In the genomic region with DNA sequence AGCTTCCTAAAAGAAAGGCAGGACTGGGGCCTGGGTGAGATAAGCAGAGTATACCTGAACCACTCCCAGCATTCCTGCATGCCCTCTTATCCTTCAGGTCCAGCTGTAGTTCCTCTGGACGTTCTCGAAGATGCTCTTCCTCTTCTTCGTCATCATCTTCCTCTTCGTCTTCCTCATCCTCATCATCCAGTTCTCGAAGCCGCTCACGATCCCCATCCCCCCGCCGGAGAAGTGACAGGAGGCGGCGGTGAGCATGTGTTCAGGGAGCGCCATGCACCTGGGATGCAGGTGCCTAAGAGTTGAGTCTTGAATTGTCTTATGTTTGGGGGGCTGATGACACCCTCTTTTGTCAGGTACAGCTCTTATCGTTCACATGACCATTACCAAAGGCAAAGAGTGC, we compare ENCODE assay signal across 29 cellular contexts. TPM values are rescaled to one million over a fixed set of nuclear protein-coding genes. Genes with fewer than 3 reads are reported as not detected.
A peak's percentile ranks its signal among the peaks of the same experiment; 100 is the strongest.
DNase-seq lines count a peak whose midpoint lies in the region; ATAC-seq, FAIRE-seq and TF ChIP-seq lines count a peak whose summit lies in the region.
"Had no signal": no experiment of that assay in that cellular context is flagged by ENCODE, and none has a peak within 500 bp of the region (broad histone marks: within the 10 kb centered on the region; RNA-seq: fewer than 3 reads in every experiment).

No MANE protein-coding gene starts in this region.

- CTCF ChIA-PET in CD4-positive, alpha-beta T cell (lab: Charles Lee): interaction anchor here (1.4 to 2.6 kb wide), 2 partner anchors 16 to 21 kb away, joined by 3 to 6 read pairs; a partner anchor contains a TSS
- CTCF ChIA-PET in RWPE1 (lab: Yijun Ruan, JAX) (interaction anchor here (0.6 kb wide), 1 partner anchor 324 kb away, joined by 3 read pairs; no protein-coding TSS in a partner anchor), HepG2 (lab: Yijun Ruan, JAX; ENCODE audit: low intra/inter-chr PET ratio, low total read pairs) (no interaction called here)

- peak overlapping the region; percentile 56 for H3K27ac Mint-ChIP-seq in activated CD4-positive, alpha-beta T cell treated with anti-CD3 and anti-CD28 coated beads, Interleukin-2, amount 10 ng/mL, durations not matched to agents 24 days and 14 days
- peak overlapping the region; percentile 8 for H3K27ac Mint-ChIP-seq in CD4-positive, alpha-beta T cell
- H3K27ac Mint-ChIP-seq in naive B cell: peak overlapping the region in 4 of 6 donors; percentile 80 to 97 (median 93)
- H3K27ac Mint-ChIP-seq: stimulated activated memory B cell treated with anti-CD40 and anti-IgM and Interleukin-4, amounts not matched to agents 10 μg/mL and 1 μg/mL and 100 μg/mL, for 72 hours had no signal

- no peak for FAIRE-seq in HepG2 (lab: Jason Lieb, UNC)
- FAIRE-seq: A204.1, urothelium cell line had no signal

- ATAC-seq in CD4-positive, alpha-beta T cell (ENCODE audit: poor library complexity): no peak
- ATAC-seq in naive B cell (ENCODE audit: low read depth in 2 of 2) (no peak), HepG2 (no peak)
- ATAC-seq: activated T-cell treated with anti-CD3 and anti-CD28 coated beads, Interleukin-2, amount 50 U/mL, for 4 hours; stimulated activated memory B cell treated with anti-CD40 and anti-IgM and Interleukin-4, amounts not matched to agents 10 μg/mL and 1 μg/mL and 100 μg/mL, for 72 hours had no signal

- POLR2A ChIA-PET in CD4-positive, alpha-beta T cell (lab: Charles Lee): interaction anchor here (0.6 kb wide), 1 partner anchor 239 kb away, joined by 4 read pairs; no protein-coding TSS in a partner anchor
- POLR2A ChIA-PET in RWPE1 (lab: Yijun Ruan, JAX; ENCODE audit: low non-redundant PET): no interaction called here
- POLR2A ChIA-PET in HepG2 (lab: Yijun Ruan, JAX): no interaction called here

- DNase-seq in activated CD4-positive, alpha-beta T cell treated with anti-CD3 and anti-CD28 coated beads, Interleukin-2, amount 10 ng/mL, durations not matched to agents 24 days and 14 days: no peak
- no peak for DNase-seq in activated CD4-positive, alpha-beta T cell treated with anti-CD3 and anti-CD28 coated beads for 48 hours
- DNase-seq in CD4-positive, alpha-beta T cell: no peak
- no peak for DNase-seq in RWPE1 (ENCODE audit: low spot score)
- DNase-seq in naive B cell: no peak
- DNase-seq in cerebellar nuclear complex (lab: John Stamatoyannopoulos, UW): no peak
- no peak for DNase-seq in GF-D8 (lab: John Stamatoyannopoulos, UW)
- DNase-seq in HepG2 (ENCODE audit: low spot score): no peak
- DNase-seq: activated T-cell treated with anti-CD3 and anti-CD28 coated beads, Interleukin-2, amount 50 U/mL, for 4 hours; anterior cingulate cortex; CD8-positive, alpha-beta memory T cell; foreskin melanocyte; GOT3; Kasumi-1; NCI-H1694 treated with DMSO at 0.1 percent for 48 hours; NCI-H524 treated with DMSO at 0.1 percent for 48 hours; NK-92 treated with Interleukin-12 subunit alpha and Interleukin-12 subunit beta, amount 100 ng/mL, for 24 hours; SHP77; sigmoid colon; stimulated activated CD4-positive, alpha-beta T cell treated with anti-CD3 and anti-CD28 coated beads, Interleukin-4, amount 100 ng/mL, for 24 hours; testis had no signal

- in situ Hi-C loops in HepG2 (cut with HindIII; ENCODE audit: extremely low pct_ligation_motif_present, low pct_unique_long_range_greater_than_20kb): no loop called here

- H3K9me3 ChIP-seq in CD4-positive, alpha-beta T cell (ENCODE audit: control insufficient read depth, low read length): no peaks in the 10 kb centered on the region
- no peaks in the 10 kb centered on the region for H3K9me3 ChIP-seq in HepG2 (ENCODE audit: low read length)
- H3K9me3 ChIP-seq: esophagus muscularis mucosa, prostate gland, sigmoid colon, testis had no signal

- no peaks in the 10 kb centered on the region for H3K27me3 ChIP-seq in CD4-positive, alpha-beta T cell (ENCODE audit: control insufficient read depth, insufficient read depth, low read length)
- no peaks in the 10 kb centered on the region; a peak in 1 of 5 replicates for H3K27me3 ChIP-seq in HepG2 (ENCODE audit: control insufficient read depth in 1 of 2, insufficient read depth in 2 of 2, low read length in 2 of 2)
- H3K27me3 ChIP-seq: cardiac muscle cell, esophagus muscularis mucosa, sigmoid colon, testis had no signal

- WGBS in HepG2 (ENCODE audit: low lambda C conversion rate): 98% methylated on average over 13 of the region's 13 CpGs

- TF ChIP-seq RAD21 in HepG2 (CRISPR knock-in tag; IDR thresholded peaks at IDR 0.05): no peak

- H4K20me1 ChIP-seq in HepG2 (ENCODE audit: insufficient read depth, low read length): peaks cover 2% of the 10 kb centered on the region

- H3K4me1 Mint-ChIP-seq in activated CD4-positive, alpha-beta T cell treated with anti-CD3 and anti-CD28 coated beads, Interleukin-2, amount 10 ng/mL, durations not matched to agents 24 days and 14 days: peaks cover 31% of the 10 kb centered on the region
- H3K4me1 Mint-ChIP-seq in CD4-positive, alpha-beta T cell (ENCODE audit: low read depth): peaks cover 21% of the 10 kb centered on the region
- H3K4me1 Mint-ChIP-seq in naive B cell: peaks cover 27 to 33% (median 28%) of the 10 kb centered on the region in 3 donors

- no peak overlapping the region for H3K4me3 ChIP-seq in HepG2 (replicated peaks in 1 of 3; ENCODE audit: insufficient read depth in 1 of 3, low read depth in 2 of 3, low read length in 3 of 3)
- H3K4me3 ChIP-seq: cardiac muscle cell, esophagus muscularis mucosa, lung, prostate gland, sigmoid colon, testis had no signal

- H3K4me3 Mint-ChIP-seq in activated CD4-positive, alpha-beta T cell treated with anti-CD3 and anti-CD28 coated beads, Interleukin-2, amount 10 ng/mL, durations not matched to agents 24 days and 14 days: no peak overlapping the region
- H3K4me3 Mint-ChIP-seq in CD4-positive, alpha-beta T cell: no peak overlapping the region
- H3K4me3 Mint-ChIP-seq in naive B cell: peak overlapping the region in 1 of 8 donors; percentile 30
- H3K4me3 Mint-ChIP-seq: activated T-cell treated with anti-CD3 and anti-CD28 coated beads, Interleukin-2, amount 50 U/mL, for 4 hours; CD8-positive, alpha-beta memory T cell; stimulated activated memory B cell treated with anti-CD40 and anti-IgM and Interleukin-4, amounts not matched to agents 10 μg/mL and 1 μg/mL and 100 μg/mL, for 72 hours had no signal

- peaks cover 80% of the 10 kb centered on the region for H3K36me3 Mint-ChIP-seq in activated CD4-positive, alpha-beta T cell treated with anti-CD3 and anti-CD28 coated beads, Interleukin-2, amount 10 ng/mL, durations not matched to agents 24 days and 14 days (ENCODE audit: low read depth)
- peaks cover 82% of the 10 kb centered on the region for H3K36me3 Mint-ChIP-seq in CD4-positive, alpha-beta T cell (ENCODE audit: low read depth)
- peaks cover 9 to 20% of the 10 kb centered on the region in 2 donors for H3K36me3 Mint-ChIP-seq in naive B cell

- H3K36me3 ChIP-seq in HepG2 (replicated peaks in 1 of 2; ENCODE audit: control insufficient read depth in 1 of 2, insufficient read depth in 2 of 2, low read length in 2 of 2): peaks cover 25 to 62% of the 10 kb centered on the region in 2 experiments

- intact Hi-C loops in activated CD4-positive, alpha-beta T cell treated with anti-CD3 and anti-CD28 coated beads, Interleukin-2, amount 10 ng/mL, durations not matched to agents 24 days and 14 days (cut with micrococcal nuclease): no loop called here
- intact Hi-C loops in CD4-positive, alpha-beta T cell (cut with DNase I, micrococcal nuclease): no loop called here
- intact Hi-C loops in HepG2 (cut with micrococcal nuclease; ENCODE audit: unreplicated experiment): no loop called here

- peaks cover 16% of the 10 kb centered on the region for H3K4me1 ChIP-seq in HepG2 (ENCODE audit: insufficient read depth, low read length)

- TF ChIP-seq POLR2A in HepG2 (IDR thresholded peaks at IDR 0.05; ENCODE audit: insufficient read depth in 1 of 2, low read depth in 2 of 2, low read length in 2 of 2): no peak

- no peak overlapping the region for H3K27ac ChIP-seq in CD4-positive, alpha-beta T cell (ENCODE audit: low read depth, low read length)
- H3K27ac ChIP-seq in RWPE1: peak overlapping the region; percentile 50
- no peak overlapping the region for H3K27ac ChIP-seq in HepG2 (ENCODE audit: extremely low read length, insufficient read depth, low read length)
- H3K27ac ChIP-seq: cardiac muscle cell, esophagus muscularis mucosa, HL-60, prostate gland, sigmoid colon, testis had no signal

- H3K27me3 Mint-ChIP-seq in activated CD4-positive, alpha-beta T cell treated with anti-CD3 and anti-CD28 coated beads, Interleukin-2, amount 10 ng/mL, durations not matched to agents 24 days and 14 days: peaks cover 2% of the 10 kb centered on the region
- H3K27me3 Mint-ChIP-seq in CD4-positive, alpha-beta T cell: no peaks in the 10 kb centered on the region
- H3K27me3 Mint-ChIP-seq in naive B cell: no peaks in the 10 kb centered on the region
- H3K27me3 Mint-ChIP-seq: CD8-positive, alpha-beta memory T cell; stimulated activated memory B cell treated with anti-CD40 and anti-IgM and Interleukin-4, amounts not matched to agents 10 μg/mL and 1 μg/mL and 100 μg/mL, for 72 hours had no signal

- H3K9ac ChIP-seq in HepG2 (ENCODE audit: insufficient read depth, low read depth, low read length): no peak overlapping the region

- TF ChIP-seq EP300 in HepG2 (IDR thresholded peaks at IDR 0.05; ENCODE audit: low read depth in 2 of 2, low read length in 2 of 2) (no peak), HepG2 (CRISPR knock-in tag; IDR thresholded peaks at IDR 0.05; ENCODE audit: borderline replicate concordance) (no peak)

- TF ChIP-seq CTCF in CD4-positive, alpha-beta T cell (IDR thresholded peaks at IDR 0.05): no peak
- TF ChIP-seq CTCF in RWPE1 (conservative IDR thresholded peaks at IDR 0.05; ENCODE audit: low read depth) (no peak), HepG2 (CRISPR knock-in tag; IDR thresholded peaks at IDR 0.05) (no peak)

- no peak overlapping the region for H3K4me2 ChIP-seq in HepG2 (ENCODE audit: low read depth, low read length)

- no TSS peak for BruUV-seq in HepG2 (replicated peaks; lab: Mats Ljungman, UMichigan)

- no peak overlapping the region for H2AFZ ChIP-seq in HepG2 (ENCODE audit: low read length)

- H3K79me2 ChIP-seq in HepG2 (ENCODE audit: insufficient read depth, low read length): peaks cover 13% of the 10 kb centered on the region

- no peaks in the 10 kb centered on the region for H3K9me3 Mint-ChIP-seq in activated CD4-positive, alpha-beta T cell treated with anti-CD3 and anti-CD28 coated beads, Interleukin-2, amount 10 ng/mL, durations not matched to agents 24 days and 14 days
- H3K9me3 Mint-ChIP-seq in CD4-positive, alpha-beta T cell: no peaks in the 10 kb centered on the region
- no peaks in the 10 kb centered on the region for H3K9me3 Mint-ChIP-seq in naive B cell
- H3K9me3 Mint-ChIP-seq: activated T-cell treated with anti-CD3 and anti-CD28 coated beads, Interleukin-2, amount 50 U/mL, for 4 hours; CD8-positive, alpha-beta memory T cell; stimulated activated memory B cell treated with anti-CD40 and anti-IgM and Interleukin-4, amounts not matched to agents 10 μg/mL and 1 μg/mL and 100 μg/mL, for 72 hours had no signal

RNA-seq across cellular contexts. Expression of a gene that starts 3.9 kb away (rescaled TPM):
- 268 and 281 TPM in 2 replicates for total RNA-seq in activated CD4-positive, alpha-beta T cell treated with anti-CD3 and anti-CD28 coated beads, Interleukin-2, amount 10 ng/mL, durations not matched to agents 24 days and 14 days
- total RNA-seq in CD4-positive, alpha-beta T cell: 10 to 100 TPM; 34.2 to 36.1 TPM
- polyA plus RNA-seq in naive B cell (ENCODE audit: low read depth in 6 of 6): 10 to 100 TPM in 5 of 6 donors, 1 to 10 TPM in 1; 8.6 to 59.3 (median 47.1) TPM
- total RNA-seq in HepG2 (2016; rRNA removed; fragmentation: Illumina TruSeq; extraction: Trizol): 81.0 and 102 TPM in 2 replicates
- total RNA-seq in HepG2 (2016; cell fraction: cytosol; rRNA removed; fragmentation: Illumina TruSeq; extraction: Trizol; ENCODE audit: low read depth): 17.2 and 19.9 TPM in 2 replicates
- 80.9 and 91.8 TPM in 2 replicates for total RNA-seq in HepG2 (2016; cell fraction: insoluble cytoplasmic fraction; rRNA removed; fragmentation: Illumina TruSeq; extraction: Trizol)
- 26.9 and 30.0 TPM in 2 replicates for total RNA-seq in HepG2 (2016; cell fraction: membrane; rRNA removed; fragmentation: Illumina TruSeq; extraction: Trizol)
- total RNA-seq in HepG2 (2016; cell fraction: nucleus; rRNA removed; fragmentation: Illumina TruSeq; extraction: Trizol): 53.2 and 53.8 TPM in 2 replicates
- polyA plus RNA-seq in HepG2 (2011; rRNA removed): 47.9 and 50.6 TPM in 2 replicates
- 40.3 and 62.0 TPM in 2 replicates for polyA plus RNA-seq in HepG2 (2011; cell fraction: cytosol; rRNA removed)
- polyA plus RNA-seq in HepG2 (2011; cell fraction: nucleus; rRNA removed): 33.5 and 37.8 TPM in 2 replicates
- 54.4 and 57.6 TPM in 2 replicates for polyA plus RNA-seq in HepG2 (2012)
- polyA plus RNA-seq in HepG2 (2016; cell fraction: cytosol; fragmentation: Illumina TruSeq; extraction: Trizol; ENCODE audit: low read depth): 9.9 and 10.0 TPM in 2 replicates
- polyA plus RNA-seq in HepG2 (2016; cell fraction: insoluble cytoplasmic fraction; fragmentation: Illumina TruSeq; extraction: Trizol; ENCODE audit: low read depth): 121 and 139 TPM in 2 replicates
- polyA plus RNA-seq in HepG2 (2016; cell fraction: membrane; fragmentation: Illumina TruSeq; extraction: Trizol; ENCODE audit: low read depth): 22.5 and 24.8 TPM in 2 replicates
- 109 and 124 TPM in 2 replicates for polyA plus RNA-seq in HepG2 (2016; cell fraction: nucleus; fragmentation: Illumina TruSeq; extraction: Trizol; ENCODE audit: insufficient read depth, low read depth)
- polyA minus RNA-seq in HepG2 (2011; rRNA and poly(A)+ RNA removed; ENCODE audit: low replicate concordance): 29.3 and 125 TPM in 2 replicates
- polyA minus RNA-seq in HepG2 (2011; cell fraction: cytosol; rRNA and poly(A)+ RNA removed): 38.1 and 41.4 TPM in 2 replicates
- polyA minus RNA-seq in HepG2 (2011; cell fraction: nucleus; rRNA and poly(A)+ RNA removed): 17.3 and 24.7 TPM in 2 replicates

RNA-seq across cellular contexts. Expression of a gene that starts 15.4 kb away (rescaled TPM):
- total RNA-seq in activated CD4-positive, alpha-beta T cell treated with anti-CD3 and anti-CD28 coated beads, Interleukin-2, amount 10 ng/mL, durations not matched to agents 24 days and 14 days: 111 and 113 TPM in 2 replicates
- 10 to 100 TPM; 22.0 to 22.9 TPM for total RNA-seq in CD4-positive, alpha-beta T cell
- polyA plus RNA-seq in naive B cell (ENCODE audit: low read depth in 6 of 6): 10 to 100 TPM in 3 of 6 donors, 1 to 10 TPM in 3; 6.4 to 24.1 (median 9.7) TPM
- total RNA-seq in HepG2 (2016; rRNA removed; fragmentation: Illumina TruSeq; extraction: Trizol): 19.0 and 24.2 TPM in 2 replicates
- 7.2 and 10.9 TPM in 2 replicates for total RNA-seq in HepG2 (2016; cell fraction: cytosol; rRNA removed; fragmentation: Illumina TruSeq; extraction: Trizol; ENCODE audit: low read depth)
- total RNA-seq in HepG2 (2016; cell fraction: insoluble cytoplasmic fraction; rRNA removed; fragmentation: Illumina TruSeq; extraction: Trizol): 16.2 and 25.6 TPM in 2 replicates
- 10.3 and 12.7 TPM in 2 replicates for total RNA-seq in HepG2 (2016; cell fraction: membrane; rRNA removed; fragmentation: Illumina TruSeq; extraction: Trizol)
- 31.9 and 36.2 TPM in 2 replicates for total RNA-seq in HepG2 (2016; cell fraction: nucleus; rRNA removed; fragmentation: Illumina TruSeq; extraction: Trizol)
- 18.7 and 21.3 TPM in 2 replicates for polyA plus RNA-seq in HepG2 (2011; rRNA removed)
- 7.1 and 7.2 TPM in 2 replicates for polyA plus RNA-seq in HepG2 (2011; cell fraction: cytosol; rRNA removed)
- polyA plus RNA-seq in HepG2 (2011; cell fraction: nucleus; rRNA removed): 57.6 and 66.0 TPM in 2 replicates
- 21.1 and 29.8 TPM in 2 replicates for polyA plus RNA-seq in HepG2 (2012)
- polyA plus RNA-seq in HepG2 (2016; cell fraction: cytosol; fragmentation: Illumina TruSeq; extraction: Trizol; ENCODE audit: low read depth): 2.5 and 2.9 TPM in 2 replicates
- 21.7 and 29.6 TPM in 2 replicates for polyA plus RNA-seq in HepG2 (2016; cell fraction: insoluble cytoplasmic fraction; fragmentation: Illumina TruSeq; extraction: Trizol; ENCODE audit: low read depth)
- 4.7 and 6.5 TPM in 2 replicates for polyA plus RNA-seq in HepG2 (2016; cell fraction: membrane; fragmentation: Illumina TruSeq; extraction: Trizol; ENCODE audit: low read depth)
- 102 and 107 TPM in 2 replicates for polyA plus RNA-seq in HepG2 (2016; cell fraction: nucleus; fragmentation: Illumina TruSeq; extraction: Trizol; ENCODE audit: insufficient read depth, low read depth)
- 68.7 and 95.3 TPM in 2 replicates for polyA minus RNA-seq in HepG2 (2011; rRNA and poly(A)+ RNA removed; ENCODE audit: low replicate concordance)
- polyA minus RNA-seq in HepG2 (2011; cell fraction: cytosol; rRNA and poly(A)+ RNA removed): 12.3 and 14.3 TPM in 2 replicates
- 42.9 and 47.7 TPM in 2 replicates for polyA minus RNA-seq in HepG2 (2011; cell fraction: nucleus; rRNA and poly(A)+ RNA removed)

RNA-seq across cellular contexts. Expression of a gene that starts 28.1 kb away (rescaled TPM):
- total RNA-seq in activated CD4-positive, alpha-beta T cell treated with anti-CD3 and anti-CD28 coated beads, Interleukin-2, amount 10 ng/mL, durations not matched to agents 24 days and 14 days: 76.4 and 78.2 TPM in 2 replicates
- total RNA-seq in CD4-positive, alpha-beta T cell: 100 to 1,000 TPM; 116 to 117 TPM
- 10 to 100 TPM in 5 of 6 donors, 1 to 10 TPM in 1; 7.1 to 37.9 (median 30.5) TPM for polyA plus RNA-seq in naive B cell (ENCODE audit: low read depth in 6 of 6)
- 13.2 and 17.2 TPM in 2 replicates for total RNA-seq in HepG2 (2016; rRNA removed; fragmentation: Illumina TruSeq; extraction: Trizol)
- total RNA-seq in HepG2 (2016; cell fraction: cytosol; rRNA removed; fragmentation: Illumina TruSeq; extraction: Trizol; ENCODE audit: low read depth): 2.0 and 2.5 TPM in 2 replicates
- total RNA-seq in HepG2 (2016; cell fraction: insoluble cytoplasmic fraction; rRNA removed; fragmentation: Illumina TruSeq; extraction: Trizol): 10.9 and 17.8 TPM in 2 replicates
- total RNA-seq in HepG2 (2016; cell fraction: membrane; rRNA removed; fragmentation: Illumina TruSeq; extraction: Trizol): 7.2 and 8.2 TPM in 2 replicates
- 16.0 and 18.2 TPM in 2 replicates for total RNA-seq in HepG2 (2016; cell fraction: nucleus; rRNA removed; fragmentation: Illumina TruSeq; extraction: Trizol)
- polyA plus RNA-seq in HepG2 (2011; rRNA removed): 45.5 and 52.2 TPM in 2 replicates
- polyA plus RNA-seq in HepG2 (2011; cell fraction: cytosol; rRNA removed): 23.6 and 27.6 TPM in 2 replicates
- 182 and 199 TPM in 2 replicates for polyA plus RNA-seq in HepG2 (2011; cell fraction: nucleus; rRNA removed)
- 20.4 and 24.8 TPM in 2 replicates for polyA plus RNA-seq in HepG2 (2012)
- 2.1 and 2.6 TPM in 2 replicates for polyA plus RNA-seq in HepG2 (2016; cell fraction: cytosol; fragmentation: Illumina TruSeq; extraction: Trizol; ENCODE audit: low read depth)
- polyA plus RNA-seq in HepG2 (2016; cell fraction: insoluble cytoplasmic fraction; fragmentation: Illumina TruSeq; extraction: Trizol; ENCODE audit: low read depth): 15.0 and 17.5 TPM in 2 replicates
- 5.5 and 5.8 TPM in 2 replicates for polyA plus RNA-seq in HepG2 (2016; cell fraction: membrane; fragmentation: Illumina TruSeq; extraction: Trizol; ENCODE audit: low read depth)
- polyA plus RNA-seq in HepG2 (2016; cell fraction: nucleus; fragmentation: Illumina TruSeq; extraction: Trizol; ENCODE audit: insufficient read depth, low read depth): 49.4 and 52.8 TPM in 2 replicates
- polyA minus RNA-seq in HepG2 (2011; rRNA and poly(A)+ RNA removed; ENCODE audit: low replicate concordance): 61.4 and 104 TPM in 2 replicates
- polyA minus RNA-seq in HepG2 (2011; cell fraction: cytosol; rRNA and poly(A)+ RNA removed): 17.4 and 19.1 TPM in 2 replicates
- 34.2 and 39.5 TPM in 2 replicates for polyA minus RNA-seq in HepG2 (2011; cell fraction: nucleus; rRNA and poly(A)+ RNA removed)

Comparison
In these comparisons a context has a peak if more than half of its experiments do, and no peak if none do; other contexts are left out.
1. H3K27ac Mint-ChIP-seq: peak in every context shown above with its lines; median percentile 93 in naive B cell; 56 in activated CD4-positive, alpha-beta T cell treated with anti-CD3 and anti-CD28 coated beads, Interleukin-2, amount 10 ng/mL, durations not matched to agents 24 days and 14 days; 8 in CD4-positive, alpha-beta T cell.